In genomic region chr4:152485726-152486276, GRCh38 we compare ENCODE assay signal across 8 cellular contexts. TPM values are rescaled to one million over a fixed set of nuclear protein-coding genes. Genes with fewer than 3 reads are reported as not detected.
DNase-seq lines count a peak whose midpoint lies in the region; ATAC-seq and TF ChIP-seq lines count a peak whose summit lies in the region.

No MANE protein-coding gene starts in this region.

- H3K36me3 ChIP-seq in CD4-positive, CD25-positive, alpha-beta regulatory T cell (ENCODE audit: control insufficient read depth, insufficient read depth, low read length): peaks cover 4% of the 10 kb centered on the region
- no peaks in the 10 kb centered on the region for H3K36me3 ChIP-seq in right lobe of liver
- no peaks in the 10 kb centered on the region for H3K36me3 ChIP-seq in sigmoid colon
- no peaks in the 10 kb centered on the region for H3K36me3 ChIP-seq in WERI-Rb-1

- POLR2A ChIA-PET in WTC11 (lab: Charles Lee): no interaction called here

- H3K27ac ChIP-seq in CD4-positive, CD25-positive, alpha-beta regulatory T cell (ENCODE audit: insufficient read depth, low read length, poor library complexity, severe bottlenecking): peak overlapping the region; percentile 68
- peak overlapping the region; percentile 53 to 88 (median 81) for H3K27ac ChIP-seq in right lobe of liver
- no peak overlapping the region for H3K27ac ChIP-seq in sigmoid colon
- H3K27ac ChIP-seq in WERI-Rb-1: no peak overlapping the region

- peaks cover 0 to 1% (median 0%) of the 10 kb centered on the region in 7 donors for H3K9me3 Mint-ChIP-seq in CD4-positive, CD25-positive, alpha-beta regulatory T cell
- peaks cover 17% of the 10 kb centered on the region for H3K9me3 Mint-ChIP-seq in WTC11

- CTCF ChIA-PET in WTC11 (lab: Charles Lee): interaction anchor here (2.0 kb wide), 1 partner anchor 15 kb away, joined by 8 read pairs; no protein-coding TSS in a partner anchor

- H3K27me3 Mint-ChIP-seq in CD4-positive, CD25-positive, alpha-beta regulatory T cell: no peaks in the 10 kb centered on the region
- no peaks in the 10 kb centered on the region for H3K27me3 Mint-ChIP-seq in WTC11 (ENCODE audit: low read depth)

- TF ChIP-seq CTCF in WTC11 (IDR thresholded peaks at IDR 0.05) (no peak), right lobe of liver (IDR thresholded peaks at IDR 0.05) (no peak), sigmoid colon (IDR thresholded peaks at IDR 0.05) (no peak), WERI-Rb-1 (IDR thresholded peaks at IDR 0.05; ENCODE audit: low read depth, low read length) (no peak), omental fat pad (IDR thresholded peaks at IDR 0.05) (no peak)

- peaks cover 17% of the 10 kb centered on the region for H3K4me1 ChIP-seq in CD4-positive, CD25-positive, alpha-beta regulatory T cell (ENCODE audit: control insufficient read depth, insufficient read depth, low read length, poor library complexity, severe bottlenecking)
- H3K4me1 ChIP-seq in right lobe of liver (peaks cover 0 to 35% (median 4%) of the 10 kb centered on the region in 4 donors), sigmoid colon (peaks cover 0 to 16% (median 3%) of the 10 kb centered on the region in 4 donors)

- 24% methylated on average over 6 of the region's 6 CpGs for WGBS in right lobe of liver (ENCODE audit: insufficient coverage, low coverage, low lambda C conversion rate, missing lambda C conversion rate)
- WGBS in sigmoid colon, 2 donors: 10 to 46% methylated on average over 6 of the region's 6 CpGs

- H3K27me3 ChIP-seq in CD4-positive, CD25-positive, alpha-beta regulatory T cell (ENCODE audit: control insufficient read depth, insufficient read depth, low read length): no peaks in the 10 kb centered on the region
- no peaks in the 10 kb centered on the region for H3K27me3 ChIP-seq in right lobe of liver
- H3K27me3 ChIP-seq in sigmoid colon: no peaks in the 10 kb centered on the region
- no peaks in the 10 kb centered on the region for H3K27me3 ChIP-seq in WERI-Rb-1 (ENCODE audit: insufficient read depth, low read depth, severe bottlenecking)

- H3K9me3 ChIP-seq in CD4-positive, CD25-positive, alpha-beta regulatory T cell (ENCODE audit: control insufficient read depth in 2 of 2, low read length in 2 of 2): no peaks in the 10 kb centered on the region
- H3K9me3 ChIP-seq in right lobe of liver: no peaks in the 10 kb centered on the region
- H3K9me3 ChIP-seq in sigmoid colon: no peaks in the 10 kb centered on the region
- no peaks in the 10 kb centered on the region for H3K9me3 ChIP-seq in WERI-Rb-1 (ENCODE audit: severe bottlenecking)

- intact Hi-C loops in right lobe of liver (cut with DNase I): no loop called here
- intact Hi-C loops in sigmoid colon (cut with DNase I): no loop called here

- H3K27ac Mint-ChIP-seq in CD4-positive, CD25-positive, alpha-beta regulatory T cell: peak overlapping the region in 1 of 3 donors; percentile 22
- no peak overlapping the region for H3K27ac Mint-ChIP-seq in WTC11

- no peak for TF ChIP-seq EP300 in sigmoid colon (IDR thresholded peaks at IDR 0.05)

- H3K4me3 Mint-ChIP-seq in CD4-positive, CD25-positive, alpha-beta regulatory T cell: peak overlapping the region in 3 of 4 donors; percentile 3 to 39 (median 3)
- no peak overlapping the region for H3K4me3 Mint-ChIP-seq in WTC11

- peak; percentile 98 to 99 for ATAC-seq in CD4-positive, CD25-positive, alpha-beta regulatory T cell (ENCODE audit: low read depth in 2 of 2)
- ATAC-seq in GM18907 (IDR thresholded peaks at IDR 0.05; ENCODE audit: unreplicated experiment) (peak; percentile 95), HG03066 (IDR thresholded peaks at IDR 0.05; ENCODE audit: low read depth, unreplicated experiment) (peak; percentile 90), WTC11 (no peak), right lobe of liver (peak; percentile 86 to 98 (median 92)), omental fat pad (ENCODE audit: low FRiP score) (no peak)

- H3K4me1 Mint-ChIP-seq in CD4-positive, CD25-positive, alpha-beta regulatory T cell: peaks cover 38 to 58% (median 51%) of the 10 kb centered on the region in 4 donors
- no peaks in the 10 kb centered on the region for H3K4me1 Mint-ChIP-seq in WTC11

- DNase-seq in CD4-positive, CD25-positive, alpha-beta regulatory T cell: peak; percentile 11 to 88 (median 62)
- DNase-seq in WTC11 (ENCODE audit: low spot score) (no peak), right lobe of liver (no peak), sigmoid colon (no peak), WERI-Rb-1 (no peak), omental fat pad (ENCODE audit: low spot score) (no peak)

- H3K4me3 ChIP-seq in CD4-positive, CD25-positive, alpha-beta regulatory T cell (ENCODE audit: low read depth, low read length): peak overlapping the region; percentile 54
- H3K4me3 ChIP-seq in right lobe of liver: peak overlapping the region in 2 of 3 donors; percentile 4 to 31
- no peak overlapping the region for H3K4me3 ChIP-seq in sigmoid colon
- no peak overlapping the region for H3K4me3 ChIP-seq in WERI-Rb-1 (ENCODE audit: low read depth, low read length)

- TF ChIP-seq POLR2A in right lobe of liver (IDR thresholded peaks at IDR 0.05) (peak; percentile 37), sigmoid colon (IDR thresholded peaks at IDR 0.05) (no peak)

- peaks cover 7% of the 10 kb centered on the region for H3K36me3 Mint-ChIP-seq in CD4-positive, CD25-positive, alpha-beta regulatory T cell
- peaks cover 18% of the 10 kb centered on the region for H3K36me3 Mint-ChIP-seq in WTC11

TF ChIP-seq in WTC11, 78 proteins besides CTCF, POLR2A, EP300 and RAD21:
- TF ChIP-seq CDX4 (CRISPR knock-in tag; IDR thresholded peaks at IDR 0.05; ENCODE audit: borderline replicate concordance) (no peak), GABPB1 (CRISPR knock-in tag; IDR thresholded peaks at IDR 0.05) (peak; percentile 19; the same call in 1 of the 2 replicates)

RNA-seq across cellular contexts. Expression of gene FBXW7, which starts 50.1 kb away (rescaled TPM):
- total RNA-seq in CD4-positive, CD25-positive, alpha-beta regulatory T cell: 146 TPM
- polyA plus RNA-seq in CD4-positive, CD25-positive, alpha-beta regulatory T cell: 10 to 100 TPM; 43.8 to 50.7 (median 47.4) TPM
- total RNA-seq in WTC11 (2021) (20.7 to 23.0 TPM (median 22.2 TPM) in 3 replicates), right lobe of liver (10 to 100 TPM; 12.9 to 25.5 (median 17.6) TPM), sigmoid colon (100 to 1,000 TPM in 1 of 4 donors, 10 to 100 TPM in 3; 74.9 to 122 (median 81.4) TPM), omental fat pad (10 to 100 TPM; 44.3 to 62.0 (median 49.9) TPM)
- 1 to 10 TPM; 3.7 to 8.7 (median 4.8) TPM for polyA plus RNA-seq in sigmoid colon

Comparison
In these comparisons a context has a peak if more than half of its experiments do, and no peak if none do; other contexts are left out.
1. ATAC-seq: peak in CD4-positive, CD25-positive, alpha-beta regulatory T cell (2 of 2), GM18907 (single experiment), HG03066 (single experiment) and right lobe of liver (4 of 4); none in WTC11 (single experiment) and omental fat pad (single experiment).
2. DNase-seq: peak in CD4-positive, CD25-positive, alpha-beta regulatory T cell (3 of 3); none in WTC11 (single experiment), right lobe of liver (0 of 3), sigmoid colon (single experiment), WERI-Rb-1 (single experiment) and omental fat pad (single experiment).
3. H3K27ac ChIP-seq: peak in CD4-positive, CD25-positive, alpha-beta regulatory T cell (single experiment) and right lobe of liver (3 of 3); none in sigmoid colon (0 of 4) and WERI-Rb-1 (single experiment).
4. H3K4me3 ChIP-seq: peak in CD4-positive, CD25-positive, alpha-beta regulatory T cell (single experiment) and right lobe of liver (2 of 3); none in sigmoid colon (0 of 4) and WERI-Rb-1 (single experiment).